Comparison of ENCODE assay signal across 20 cellular contexts in the genomic region with DNA sequence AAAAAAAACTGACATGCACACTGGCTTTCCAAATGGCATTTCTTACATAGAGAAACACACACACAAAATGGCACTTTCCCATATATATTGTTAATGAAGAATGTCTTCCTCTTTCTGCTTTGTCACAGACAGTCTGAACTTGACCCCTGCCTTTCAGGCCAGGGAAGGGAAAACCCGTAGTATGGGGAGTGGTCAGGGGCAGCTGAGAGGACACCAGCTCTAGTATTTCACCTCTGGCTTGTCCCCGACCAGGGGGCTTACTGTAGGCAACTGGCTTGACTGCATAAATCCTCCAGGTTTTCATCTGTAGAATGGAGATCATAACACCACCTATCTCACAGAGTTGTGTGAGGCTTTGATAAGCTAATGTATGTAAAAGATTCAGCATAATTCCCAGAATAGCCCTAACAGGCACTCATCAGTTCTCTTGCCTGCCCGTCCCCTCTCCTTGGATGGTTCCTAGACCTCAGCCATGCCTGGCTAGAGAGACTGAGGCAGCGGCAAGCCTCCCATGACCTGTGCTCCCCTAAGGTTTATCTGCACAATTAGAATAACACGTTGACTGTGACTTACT.
"Had no signal": no experiment of that assay in that cellular context is flagged by ENCODE, and none has a peak within 500 bp of the region (broad histone marks: within the 10 kb centered on the region; RNA-seq: fewer than 3 reads in every experiment).

No MANE protein-coding gene starts in this region.

- ATAC-seq: HepG2, Right ventricle myocardium inferior had no signal

- H3K27ac ChIP-seq: KMS-11, PC-9, Peyer's patch, SJSA1, SK-N-MC had no signal

- H3K9me3 ChIP-seq: SJSA1 had no signal

- H3K4me1 ChIP-seq: Peyer's patch, SJSA1 had no signal

- DNase-seq: IMR-90; Kasumi-1; MM.1S; NCI-H1105; NCI-H1417; NCI-H1436 treated with DMSO at 0.1 percent for 48 hours; NCI-H1694; NCI-H187 treated with DMSO at 0.1 percent for 48 hours; NCI-H446 treated with DMSO at 0.1 percent for 48 hours; NCI-H526; NCI-H82; NK-92 treated with Interleukin-12 subunit alpha and Interleukin-12 subunit beta, amount 100 ng/mL, for 24 hours; PC-9; Peyer's patch; SHP77 treated with DMSO at 0.1 percent for 48 hours had no signal

- H3K4me3 ChIP-seq: PC-9, Peyer's patch, SJSA1, SK-N-MC had no signal

- H2AFZ ChIP-seq: PC-9 had no signal

- H3K36me3 ChIP-seq: Peyer's patch, SJSA1 had no signal

- H3K4me2 ChIP-seq: KMS-11, PC-9 had no signal

- H3K27me3 ChIP-seq: Peyer's patch, SJSA1 had no signal
